Comparison of ENCODE assay signal across 10 cellular contexts in genomic region chr11:2380396-2380795, GRCh38. TPM values are rescaled to one million over a fixed set of nuclear protein-coding genes. Genes with fewer than 3 reads are reported as not detected.
DNase-seq lines count a peak whose midpoint lies in the region; ATAC-seq, FAIRE-seq and TF ChIP-seq lines count a peak whose summit lies in the region.
"Had no signal": no experiment of that assay in that cellular context is flagged by ENCODE, and none has a peak within 500 bp of the region (broad histone marks: within the 10 kb centered on the region; RNA-seq: fewer than 3 reads in every experiment).

No MANE protein-coding gene starts in this region.

- TF ChIP-seq CTCF in liver (IDR thresholded peaks at IDR 0.05; ENCODE audit: low read depth, low read length, missing input control) (no peak), HepG2 (CRISPR knock-in tag; IDR thresholded peaks at IDR 0.05) (no peak), coronary artery (IDR thresholded peaks at IDR 0.05) (no peak)

- DNase-seq in HepG2 (ENCODE audit: low spot score) (no peak), coronary artery (ENCODE audit: low spot score) (no peak), GM19240 (ENCODE audit: insufficient read length, low spot score) (no peak), H4 (ENCODE audit: low spot score) (no peak), NOMO-1 (lab: John Stamatoyannopoulos, UW; ENCODE audit: unreplicated experiment in 2 of 2) (no peak)
- DNase-seq in naive thymus-derived CD8-positive, alpha-beta T cell = peak in 1 of 10 donors; percentile 0
- DNase-seq: NCI-H226; stimulated activated naive CD4-positive, alpha-beta T cell treated with Interleukin-2 at 50 U/mL for 16 hours had no signal

- peak overlapping the region in 8 of 10 donors; percentile 9 to 81 (median 32) for H3K4me3 Mint-ChIP-seq in naive thymus-derived CD8-positive, alpha-beta T cell

- H3K9me3 Mint-ChIP-seq in naive thymus-derived CD8-positive, alpha-beta T cell = no peaks in the 10 kb centered on the region

- peaks cover 21 to 66% (median 63%) of the 10 kb centered on the region in 4 donors for H3K4me1 Mint-ChIP-seq in naive thymus-derived CD8-positive, alpha-beta T cell

- ATAC-seq in HepG2 (no peak), HG03378 (IDR thresholded peaks at IDR 0.05; ENCODE audit: unreplicated experiment) (no peak)
- ATAC-seq in naive thymus-derived CD8-positive, alpha-beta T cell = no peak

- TF ChIP-seq RAD21 in liver (IDR thresholded peaks at IDR 0.05) (no peak), HepG2 (CRISPR knock-in tag; IDR thresholded peaks at IDR 0.05) (no peak)

- H3K27ac ChIP-seq in liver (ENCODE audit: low read depth in 1 of 2, low read length in 2 of 2) (peak overlapping the region; percentile 91 to 93), HepG2 (ENCODE audit: extremely low read length, insufficient read depth, low read length) (no peak overlapping the region), coronary artery (peak overlapping the region; percentile 95 to 100)

- H3K36me3 Mint-ChIP-seq in naive thymus-derived CD8-positive, alpha-beta T cell = peaks cover 0 to 4% (median 2%) of the 10 kb centered on the region in 3 donors

- TF ChIP-seq EP300 in HepG2 (IDR thresholded peaks at IDR 0.05; ENCODE audit: low read depth in 2 of 2, low read length in 2 of 2) = no peak
- no peak for TF ChIP-seq EP300 in HepG2 (CRISPR knock-in tag; IDR thresholded peaks at IDR 0.05; ENCODE audit: borderline replicate concordance)

- H3K4me1 ChIP-seq in liver (ENCODE audit: control insufficient read depth in 4 of 4, insufficient read depth in 4 of 4, low read length in 3 of 4) = peaks cover 51 to 77% (median 66%) of the 10 kb centered on the region in 4 donors
- H3K4me1 ChIP-seq in HepG2 (ENCODE audit: insufficient read depth, low read length) = peaks cover 7% of the 10 kb centered on the region; the same call in 1 of the 2 replicates

- H3K79me2 ChIP-seq in HepG2 (ENCODE audit: insufficient read depth, low read length) = no peaks in the 10 kb centered on the region

- BruUV-seq in HepG2 (replicated peaks; lab: Mats Ljungman, UMichigan) = no TSS peak

- FAIRE-seq in HepG2 (lab: Jason Lieb, UNC) = no peak

- H3K27ac Mint-ChIP-seq in naive thymus-derived CD8-positive, alpha-beta T cell = peak overlapping the region in 3 of 10 donors; percentile 38 to 83 (median 40)

- POLR2A ChIA-PET in HepG2 (lab: Yijun Ruan, JAX) = no interaction called here
- POLR2A ChIA-PET in naive thymus-derived CD8-positive, alpha-beta T cell (lab: Charles Lee) = no interaction called here

- H3K27me3 Mint-ChIP-seq in naive thymus-derived CD8-positive, alpha-beta T cell = no peaks in the 10 kb centered on the region

- no peak overlapping the region for H3K4me2 ChIP-seq in HepG2 (ENCODE audit: low read depth, low read length)

- CTCF ChIA-PET in HepG2 (lab: Yijun Ruan, JAX; ENCODE audit: low intra/inter-chr PET ratio, low total read pairs) = no interaction called here

- H4K20me1 ChIP-seq in HepG2 (ENCODE audit: insufficient read depth, low read length) = no peaks in the 10 kb centered on the region

- in situ Hi-C loops in HepG2 (cut with HindIII; ENCODE audit: extremely low pct_ligation_motif_present, low pct_unique_long_range_greater_than_20kb) = no loop called here

- TF ChIP-seq POLR2A in HepG2 (IDR thresholded peaks at IDR 0.05; ENCODE audit: insufficient read depth in 1 of 2, low read depth in 2 of 2, low read length in 2 of 2) = no peak

- H3K27me3 ChIP-seq in liver (ENCODE audit: control insufficient read depth in 4 of 4, insufficient read depth in 4 of 4, low read length in 3 of 4) = no peaks in the 10 kb centered on the region
- peaks cover 9 to 68% of the 10 kb centered on the region in 2 experiments; a peak in 4 of 5 replicates for H3K27me3 ChIP-seq in HepG2 (ENCODE audit: control insufficient read depth in 1 of 2, insufficient read depth in 2 of 2, low read length in 2 of 2)

- H3K9me3 ChIP-seq in liver (ENCODE audit: control insufficient read depth in 4 of 4, low read length in 3 of 4) (no peaks in the 10 kb centered on the region), HepG2 (ENCODE audit: low read length) (no peaks in the 10 kb centered on the region)

- H3K4me3 ChIP-seq in liver (ENCODE audit: low read depth in 1 of 3, low read length in 3 of 3) (peak overlapping the region; percentile 66 to 85 (median 73)), HepG2 (replicated peaks in 1 of 3; ENCODE audit: insufficient read depth in 1 of 3, low read depth in 2 of 3, low read length in 3 of 3) (no peak overlapping the region), coronary artery (peak overlapping the region; percentile 84)

- intact Hi-C loops in HepG2 (cut with micrococcal nuclease; ENCODE audit: unreplicated experiment) = no loop called here

- H3K36me3 ChIP-seq in liver (ENCODE audit: control insufficient read depth in 4 of 4, insufficient read depth in 3 of 4, low read depth in 1 of 4, low read length in 3 of 4) = no peaks in the 10 kb centered on the region
- H3K36me3 ChIP-seq in HepG2 (replicated peaks in 1 of 2; ENCODE audit: control insufficient read depth in 1 of 2, insufficient read depth in 2 of 2, low read length in 2 of 2) = no peaks in the 10 kb centered on the region

- H2AFZ ChIP-seq in HepG2 (ENCODE audit: low read length) = no peak overlapping the region

- WGBS in liver = 38% methylated on average over 13 of the region's 13 CpGs
- WGBS in HepG2 (ENCODE audit: low lambda C conversion rate) = 36% methylated on average over 9 of the region's 13 CpGs

- H3K9ac ChIP-seq in liver (ENCODE audit: low read depth in 1 of 2, low read length in 2 of 2) = peak overlapping the region; percentile 15 to 31
- H3K9ac ChIP-seq in HepG2 (ENCODE audit: insufficient read depth, low read depth, low read length) = no peak overlapping the region

TF ChIP-seq in liver, 16 proteins besides CTCF, POLR2A, EP300 and RAD21 (continues in another document):
- TF ChIP-seq TAF1 (conservative IDR thresholded peaks at IDR 0.05) = no peak

TF ChIP-seq in HepG2, 621 proteins besides CTCF, POLR2A, EP300 and RAD21:
- TF ChIP-seq GABPB1 (CRISPR knock-in tag; IDR thresholded peaks at IDR 0.05) = no peak

RNA-seq across cellular contexts. Expression of gene CD81, which starts 3.3 kb away (rescaled TPM):
- 100 to 1,000 TPM in 1 of 2 donors, 10 to 100 TPM in 1; 76.9 to 190 TPM for total RNA-seq in liver
- polyA plus RNA-seq in liver = 100 to 1,000 TPM; 139 to 712 TPM
- not detected in 2 replicates for total RNA-seq in HepG2 (2016; rRNA removed; fragmentation: Illumina TruSeq; extraction: Trizol)
- not detected in 2 replicates for total RNA-seq in HepG2 (2016; cell fraction: cytosol; rRNA removed; fragmentation: Illumina TruSeq; extraction: Trizol; ENCODE audit: low read depth)
- not detected in 2 replicates for total RNA-seq in HepG2 (2016; cell fraction: insoluble cytoplasmic fraction; rRNA removed; fragmentation: Illumina TruSeq; extraction: Trizol)
- not detected in 2 replicates for total RNA-seq in HepG2 (2016; cell fraction: membrane; rRNA removed; fragmentation: Illumina TruSeq; extraction: Trizol)
- total RNA-seq in HepG2 (2016; cell fraction: nucleus; rRNA removed; fragmentation: Illumina TruSeq; extraction: Trizol) = not detected in 2 replicates
- polyA plus RNA-seq in HepG2 (2011; rRNA removed) = not detected in 2 replicates
- polyA plus RNA-seq in HepG2 (2011; cell fraction: cytosol; rRNA removed) = 0.05 TPM in 2 replicates
- polyA plus RNA-seq in HepG2 (2011; cell fraction: nucleus; rRNA removed) = 0.26 TPM in 1 of 2 replicates, not detected in the other
- polyA plus RNA-seq in HepG2 (2012) = not detected in 2 replicates
- not detected in 2 replicates for polyA plus RNA-seq in HepG2 (2016; cell fraction: cytosol; fragmentation: Illumina TruSeq; extraction: Trizol; ENCODE audit: low read depth)
- polyA plus RNA-seq in HepG2 (2016; cell fraction: insoluble cytoplasmic fraction; fragmentation: Illumina TruSeq; extraction: Trizol; ENCODE audit: low read depth) = not detected in 2 replicates
- polyA plus RNA-seq in HepG2 (2016; cell fraction: membrane; fragmentation: Illumina TruSeq; extraction: Trizol; ENCODE audit: low read depth) = not detected in 2 replicates
- polyA plus RNA-seq in HepG2 (2016; cell fraction: nucleus; fragmentation: Illumina TruSeq; extraction: Trizol; ENCODE audit: insufficient read depth, low read depth) = not detected in 2 replicates
- 0.72 and 103 TPM in 2 replicates for polyA minus RNA-seq in HepG2 (2011; rRNA and poly(A)+ RNA removed; ENCODE audit: low replicate concordance)
- polyA minus RNA-seq in HepG2 (2011; cell fraction: cytosol; rRNA and poly(A)+ RNA removed) = 0.70 TPM in 1 of 2 replicates, not detected in the other
- polyA minus RNA-seq in HepG2 (2011; cell fraction: nucleus; rRNA and poly(A)+ RNA removed) = 0.52 TPM in 1 of 2 replicates, not detected in the other
- 10 to 100 TPM; 83.1 to 92.1 TPM for total RNA-seq in naive thymus-derived CD8-positive, alpha-beta T cell
- polyA plus RNA-seq in naive thymus-derived CD8-positive, alpha-beta T cell = 10 to 100 TPM; 15.3 to 62.0 (median 42.1) TPM
- total RNA-seq in H4 (2014; rRNA removed; shearing (Covaris generic)) = 135 and 154 TPM in 2 replicates

RNA-seq across cellular contexts. Expression of gene TSSC4, which starts 20.2 kb away (rescaled TPM):
- total RNA-seq in liver (10 to 100 TPM; 16.6 to 18.5 TPM), HepG2 (2016; rRNA removed; fragmentation: Illumina TruSeq; extraction: Trizol) (51.5 and 58.6 TPM in 2 replicates)
- polyA plus RNA-seq in liver (10 to 100 TPM; 15.8 to 19.1 TPM), HepG2 (2011; rRNA removed) (16.2 and 20.5 TPM in 2 replicates)
- total RNA-seq in HepG2 (2016; cell fraction: cytosol; rRNA removed; fragmentation: Illumina TruSeq; extraction: Trizol; ENCODE audit: low read depth) = 48.9 and 55.7 TPM in 2 replicates
- total RNA-seq in HepG2 (2016; cell fraction: insoluble cytoplasmic fraction; rRNA removed; fragmentation: Illumina TruSeq; extraction: Trizol) = 51.6 and 61.0 TPM in 2 replicates
- total RNA-seq in HepG2 (2016; cell fraction: membrane; rRNA removed; fragmentation: Illumina TruSeq; extraction: Trizol) = 52.4 and 71.0 TPM in 2 replicates
- 29.5 and 34.5 TPM in 2 replicates for total RNA-seq in HepG2 (2016; cell fraction: nucleus; rRNA removed; fragmentation: Illumina TruSeq; extraction: Trizol)
- 13.8 and 24.4 TPM in 2 replicates for polyA plus RNA-seq in HepG2 (2011; cell fraction: cytosol; rRNA removed)
- 33.5 and 35.1 TPM in 2 replicates for polyA plus RNA-seq in HepG2 (2011; cell fraction: nucleus; rRNA removed)
- polyA plus RNA-seq in HepG2 (2012) = 17.3 and 21.8 TPM in 2 replicates
- 29.9 and 32.8 TPM in 2 replicates for polyA plus RNA-seq in HepG2 (2016; cell fraction: cytosol; fragmentation: Illumina TruSeq; extraction: Trizol; ENCODE audit: low read depth)
- 34.6 and 35.0 TPM in 2 replicates for polyA plus RNA-seq in HepG2 (2016; cell fraction: insoluble cytoplasmic fraction; fragmentation: Illumina TruSeq; extraction: Trizol; ENCODE audit: low read depth)
- polyA plus RNA-seq in HepG2 (2016; cell fraction: membrane; fragmentation: Illumina TruSeq; extraction: Trizol; ENCODE audit: low read depth) = 34.0 and 36.0 TPM in 2 replicates
- polyA plus RNA-seq in HepG2 (2016; cell fraction: nucleus; fragmentation: Illumina TruSeq; extraction: Trizol; ENCODE audit: insufficient read depth, low read depth) = 42.1 and 44.0 TPM in 2 replicates
- polyA minus RNA-seq in HepG2 (2011; rRNA and poly(A)+ RNA removed; ENCODE audit: low replicate concordance) = 19.1 and 32.1 TPM in 2 replicates
- polyA minus RNA-seq in HepG2 (2011; cell fraction: cytosol; rRNA and poly(A)+ RNA removed) = 12.8 and 15.7 TPM in 2 replicates
- polyA minus RNA-seq in HepG2 (2011; cell fraction: nucleus; rRNA and poly(A)+ RNA removed) = 26.6 and 27.8 TPM in 2 replicates
- 10 to 100 TPM; 56.6 to 65.6 TPM for total RNA-seq in naive thymus-derived CD8-positive, alpha-beta T cell
- polyA plus RNA-seq in naive thymus-derived CD8-positive, alpha-beta T cell = 10 to 100 TPM; 49.0 to 68.3 (median 54.7) TPM
- total RNA-seq in H4 (2014; rRNA removed; shearing (Covaris generic)) = 32.8 and 52.2 TPM in 2 replicates

Comparison
In these comparisons a context has a peak if more than half of its experiments do, and no peak if none do; other contexts are left out.
1. H3K4me3 ChIP-seq: peak in liver (3 of 3) and coronary artery (single experiment); none in HepG2 (0 of 3).
2. RNA of gene CD81, which starts 3.3 kb away (total RNA-seq): 76.9 to 190 TPM in liver, 135 to 154 TPM in H4 and 83.1 to 92.1 TPM in naive thymus-derived CD8-positive, alpha-beta T cell; not detected in HepG2; every median in the first group is over 10 times any median in the second.